ENCODE assay signal across 8 cellular contexts in the genomic region with DNA sequence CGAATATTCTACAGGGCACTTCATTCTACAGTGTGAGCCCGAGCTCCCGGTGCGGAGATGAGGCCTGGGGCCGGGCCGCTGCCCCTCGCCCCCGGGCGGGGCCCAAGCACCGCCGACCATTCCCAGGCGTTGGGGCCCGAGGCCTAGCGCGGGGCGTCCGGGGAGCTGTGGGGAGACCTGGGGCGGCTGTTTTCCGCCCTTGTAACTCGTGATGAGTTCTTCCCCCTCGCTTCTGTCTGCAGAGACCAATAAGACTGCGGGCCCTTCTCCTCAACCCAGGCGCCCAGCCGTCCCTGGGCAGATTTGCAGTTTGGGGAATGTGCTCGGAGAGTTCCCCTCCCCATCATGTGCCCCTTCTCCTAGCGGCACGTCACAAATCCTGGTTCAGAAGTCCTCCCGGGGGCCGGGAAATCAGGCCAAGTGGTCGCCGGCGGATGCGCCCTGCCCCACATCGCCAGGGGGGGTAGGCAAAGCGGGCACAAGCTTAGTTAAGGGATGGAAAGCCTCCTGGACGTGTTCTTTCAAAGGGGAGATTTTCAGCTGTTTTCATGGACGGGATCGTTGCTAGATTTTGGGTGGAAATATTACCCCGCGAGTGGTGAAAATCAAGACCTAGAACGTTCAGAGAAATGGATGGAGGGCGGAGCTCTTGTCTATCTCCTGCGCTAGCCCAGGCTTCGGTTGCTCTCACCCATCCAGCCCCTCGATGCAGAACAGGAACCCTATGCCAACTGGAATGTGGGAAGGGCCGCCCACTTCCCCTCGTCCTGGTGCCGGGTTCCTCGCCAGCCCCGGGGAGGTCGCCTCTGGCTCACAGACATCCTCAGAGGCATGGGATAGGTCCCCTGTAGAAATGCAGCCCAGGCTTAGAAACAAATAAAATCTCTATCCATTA. TPM values are rescaled to one million over a fixed set of nuclear protein-coding genes. Genes with fewer than 3 reads are reported as not detected.
DNase-seq lines count a peak whose midpoint lies in the region; ATAC-seq and TF ChIP-seq lines count a peak whose summit lies in the region.

No MANE protein-coding gene starts in this region.

- H3K27me3 ChIP-seq in SK-N-SH (ENCODE audit: insufficient read depth) = no peaks in the 10 kb centered on the region
- H3K27me3 ChIP-seq in foreskin keratinocyte = no peaks in the 10 kb centered on the region
- H3K27me3 ChIP-seq in neural cell (ENCODE audit: insufficient read depth, low read depth, low read length) = no peaks in the 10 kb centered on the region
- no peaks in the 10 kb centered on the region for H3K27me3 ChIP-seq in thymus (ENCODE audit: control insufficient read depth, insufficient read depth)

- peaks cover 0 to 17% of the 10 kb centered on the region in 2 experiments; a peak in 1 of 4 replicates for H3K4me1 ChIP-seq in SK-N-SH (ENCODE audit: control insufficient read depth in 1 of 2, insufficient read depth in 2 of 2, low read depth in 1 of 2, low read length in 1 of 2)
- no peaks in the 10 kb centered on the region for H3K4me1 ChIP-seq in foreskin keratinocyte
- peaks cover 5% of the 10 kb centered on the region for H3K4me1 ChIP-seq in thymus (ENCODE audit: control insufficient read depth, insufficient read depth, low read length)

- 61% methylated on average over 39 of the region's 51 CpGs for WGBS in SK-N-SH (ENCODE audit: low lambda C conversion rate)
- WGBS in thymus = under 1% methylated on average over 51 of the region's 51 CpGs

- ATAC-seq in SK-N-SH treated with all-trans-retinoic acid at 6 μM for 48 hours (no peak; the same call in 2 of the 3 replicates), HG02763 (IDR thresholded peaks at IDR 0.05; ENCODE audit: unreplicated experiment) (peak; percentile 4), foreskin keratinocyte (peak; percentile 0)

- H3K4me3 ChIP-seq in SK-N-SH (ENCODE audit: low read depth in 2 of 2, low read length in 1 of 2) (peak overlapping the region; percentile 67 to 75), neural cell (ENCODE audit: low read length) (peak overlapping the region; percentile 81), thymus (ENCODE audit: low read length) (peak overlapping the region; percentile 65)

- TF ChIP-seq RAD21 in SK-N-SH (IDR thresholded peaks at IDR 0.05; ENCODE audit: low read length) (no peak), neural cell (conservative IDR thresholded peaks at IDR 0.05) (no peak)

- H3K27ac ChIP-seq in SK-N-SH (ENCODE audit: low read depth in 2 of 2, low read length in 1 of 2) (peak overlapping the region; percentile 95 to 99), foreskin keratinocyte (peak overlapping the region; percentile 34), neural cell (ENCODE audit: low read length) (peak overlapping the region; percentile 53), thymus (ENCODE audit: low read depth) (peak overlapping the region; percentile 98)

- H3K9me3 ChIP-seq in SK-N-SH (no peaks in the 10 kb centered on the region), neural cell (ENCODE audit: low read length) (no peaks in the 10 kb centered on the region), thymus (ENCODE audit: control insufficient read depth) (no peaks in the 10 kb centered on the region)

- H3K36me3 ChIP-seq in SK-N-SH (replicated peaks in 1 of 2; ENCODE audit: control insufficient read depth in 1 of 2, insufficient read depth in 2 of 2, low read length in 1 of 2) (no peaks in the 10 kb centered on the region), neural cell (ENCODE audit: insufficient read depth, low read length) (no peaks in the 10 kb centered on the region), thymus (ENCODE audit: control insufficient read depth, insufficient read depth) (no peaks in the 10 kb centered on the region)

- peak overlapping the region; percentile 97 for H3K9ac ChIP-seq in SK-N-SH
- peak overlapping the region; percentile 92 for H3K9ac ChIP-seq in neural cell (ENCODE audit: low read length)

- H2AFZ ChIP-seq in SK-N-SH (ENCODE audit: low read depth) = peak overlapping the region; percentile 98
- peak overlapping the region; percentile 45 for H2AFZ ChIP-seq in neural cell (ENCODE audit: low read depth, low read length)

- H3F3A ChIP-seq in SK-N-SH (replicated peaks; ENCODE audit: insufficient read depth) = peaks cover 21% of the 10 kb centered on the region
- peaks cover 4% of the 10 kb centered on the region for H3F3A ChIP-seq in neural cell (ENCODE audit: insufficient read depth, low read length, poor library complexity, severe bottlenecking)

- H3K79me2 ChIP-seq in SK-N-SH (ENCODE audit: insufficient read depth) = no peaks in the 10 kb centered on the region
- H3K79me2 ChIP-seq in neural cell (replicated peaks; ENCODE audit: insufficient read depth, low read length) = no peaks in the 10 kb centered on the region

- no peaks in the 10 kb centered on the region for H4K20me1 ChIP-seq in SK-N-SH (ENCODE audit: insufficient read depth)
- H4K20me1 ChIP-seq in neural cell (ENCODE audit: insufficient read depth) = no peaks in the 10 kb centered on the region

- no peaks in the 10 kb centered on the region for H3K9me2 ChIP-seq in SK-N-SH
- no peaks in the 10 kb centered on the region for H3K9me2 ChIP-seq in neural cell (ENCODE audit: insufficient read depth, low read length)

- peak overlapping the region; percentile 86 for H3K4me2 ChIP-seq in SK-N-SH
- H3K4me2 ChIP-seq in neural cell (ENCODE audit: low read length) = peak overlapping the region; percentile 68

- DNase-seq in SK-N-SH (peak; percentile 75), NCI-H510A (lab: John Stamatoyannopoulos, UW) (peak; percentile 58), foreskin keratinocyte (no peak)
- peak; percentile 80 for DNase-seq in activated effector memory CD4-positive, alpha-beta T cell treated with anti-CD3 and anti-CD28 coated beads, Interleukin-2, amount 50 U/mL, for 16 hours

- TF ChIP-seq CTCF in SK-N-SH (IDR thresholded peaks at IDR 0.05) = no peak
- no peak for TF ChIP-seq CTCF in foreskin keratinocyte (conservative IDR thresholded peaks at IDR 0.05)
- TF ChIP-seq CTCF in neural cell (IDR thresholded peaks at IDR 0.05; ENCODE audit: poor library complexity, severe bottlenecking) = no peak

- POLR2A ChIA-PET in SK-N-SH (lab: Yijun Ruan, JAX) = interaction anchor here (0.6 to 2.5 kb wide), 16 partner anchors 8 to 785 kb away, joined by 3 to 15 read pairs (median 5); a partner anchor contains a TSS

- CTCF ChIA-PET in SK-N-SH (lab: Yijun Ruan, JAX) = interaction anchor here (0.6 to 3.4 kb wide), 24 partner anchors 8 to 1141 kb away, joined by 3 to 22 read pairs (median 4); a partner anchor contains a TSS

- TF ChIP-seq EP300 in SK-N-SH (IDR thresholded peaks at IDR 0.05; ENCODE audit: borderline replicate concordance in 1 of 2, low read depth in 1 of 2, low read length in 1 of 2) (no peak), neural cell (conservative IDR thresholded peaks at IDR 0.05; ENCODE audit: poor library complexity, severe bottlenecking) (no peak)

TF ChIP-seq in SK-N-SH, 30 proteins besides CTCF, POLR2A, EP300 and RAD21 (continues in another document):
- TF ChIP-seq, protein P1, sequence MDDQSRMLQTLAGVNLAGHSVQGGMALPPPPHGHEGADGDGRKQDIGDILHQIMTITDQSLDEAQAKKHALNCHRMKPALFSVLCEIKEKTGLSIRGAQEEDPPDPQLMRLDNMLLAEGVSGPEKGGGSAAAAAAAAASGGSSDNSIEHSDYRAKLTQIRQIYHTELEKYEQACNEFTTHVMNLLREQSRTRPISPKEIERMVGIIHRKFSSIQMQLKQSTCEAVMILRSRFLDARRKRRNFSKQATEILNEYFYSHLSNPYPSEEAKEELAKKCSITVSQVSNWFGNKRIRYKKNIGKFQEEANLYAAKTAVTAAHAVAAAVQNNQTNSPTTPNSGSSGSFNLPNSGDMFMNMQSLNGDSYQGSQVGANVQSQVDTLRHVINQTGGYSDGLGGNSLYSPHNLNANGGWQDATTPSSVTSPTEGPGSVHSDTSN (IDR thresholded peaks at IDR 0.05) = no peak
- no peak for TF ChIP-seq FOSL2 (IDR thresholded peaks at IDR 0.05; ENCODE audit: borderline replicate concordance, low read depth)

TF ChIP-seq in SK-N-SH treated with all-trans-retinoic acid at 6 μM for 48 hours, 23 proteins besides CTCF, POLR2A, EP300 and RAD21 (continues in another document):
- TF ChIP-seq ZC3H10 (CRISPR knock-in tag; IDR thresholded peaks at IDR 0.05) (no peak), ZFP30 (CRISPR knock-in tag; IDR thresholded peaks at IDR 0.05) (no peak), ZFP3 (CRISPR knock-in tag; IDR thresholded peaks at IDR 0.05) (no peak)

TF ChIP-seq in neural cell, 6 proteins besides CTCF, POLR2A, EP300 and RAD21 (continues in another document):
- no peak for TF ChIP-seq TAF1 (IDR thresholded peaks at IDR 0.05; ENCODE audit: low read depth)
- TF ChIP-seq MXI1 (conservative IDR thresholded peaks at IDR 0.05; ENCODE audit: poor library complexity, severe bottlenecking) = no peak
- TF ChIP-seq EZH2 (IDR thresholded peaks at IDR 0.05; ENCODE audit: borderline replicate concordance, insufficient read depth, low read length, poor library complexity, severe bottlenecking) = no peak
- TF ChIP-seq SMC3 (conservative IDR thresholded peaks at IDR 0.05; ENCODE audit: poor library complexity) = no peak
- TF ChIP-seq POLR2AphosphoS5 (IDR thresholded peaks at IDR 0.05) = no peak

RNA-seq across cellular contexts. Expression of a gene that starts 18.8 kb away (rescaled TPM):
- polyA plus RNA-seq in SK-N-SH (2012; rRNA removed) (not detected in 2 replicates), foreskin keratinocyte (0.47 and 0.57 TPM in 2 replicates), neural cell (not detected in 2 replicates), thymus (6.2 TPM)
- not detected in 2 replicates for polyA plus RNA-seq in SK-N-SH (2012; cell fraction: cytosol; rRNA removed)
- polyA plus RNA-seq in SK-N-SH (2012; cell fraction: nucleus; rRNA removed) = not detected in 2 replicates
- 0.48 and 0.56 TPM in 2 replicates for total RNA-seq in foreskin keratinocyte
- not detected in 2 replicates for polyA minus RNA-seq in neural cell

RNA-seq across cellular contexts. Expression of a gene that starts 47.3 kb away (rescaled TPM):
- polyA plus RNA-seq in SK-N-SH (2012; rRNA removed) = not detected in 2 replicates
- not detected in 2 replicates for polyA plus RNA-seq in SK-N-SH (2012; cell fraction: cytosol; rRNA removed)
- 0.04 TPM in 1 of 2 replicates, not detected in the other for polyA plus RNA-seq in SK-N-SH (2012; cell fraction: nucleus; rRNA removed)
- 0.07 TPM in 1 of 2 replicates, not detected in the other for total RNA-seq in foreskin keratinocyte
- 0.04 and 0.08 TPM in 2 replicates for polyA plus RNA-seq in foreskin keratinocyte
- polyA plus RNA-seq in neural cell = not detected in 2 replicates
- not detected in 2 replicates for polyA minus RNA-seq in neural cell
- polyA plus RNA-seq in thymus = 3.4 TPM

Comparison
In these comparisons a context has a peak if more than half of its experiments do, and no peak if none do; other contexts are left out.
1. DNase-seq: peak in SK-N-SH (single experiment), NCI-H510A (single experiment) and activated effector memory CD4-positive, alpha-beta T cell treated with anti-CD3 and anti-CD28 coated beads, Interleukin-2, amount 50 U/mL, for 16 hours (single experiment); none in foreskin keratinocyte (0 of 2).
2. H3K27ac ChIP-seq: peak in every context shown above with its lines; median percentile 98 in thymus; 97 in SK-N-SH; 53 in neural cell; 34 in foreskin keratinocyte.
3. Peak in every context shown above with its lines, with median percentiles within 50 percentile points of each other: H3K4me3 ChIP-seq.